ENCODE assay signal across 34 cellular contexts in the genomic region with DNA sequence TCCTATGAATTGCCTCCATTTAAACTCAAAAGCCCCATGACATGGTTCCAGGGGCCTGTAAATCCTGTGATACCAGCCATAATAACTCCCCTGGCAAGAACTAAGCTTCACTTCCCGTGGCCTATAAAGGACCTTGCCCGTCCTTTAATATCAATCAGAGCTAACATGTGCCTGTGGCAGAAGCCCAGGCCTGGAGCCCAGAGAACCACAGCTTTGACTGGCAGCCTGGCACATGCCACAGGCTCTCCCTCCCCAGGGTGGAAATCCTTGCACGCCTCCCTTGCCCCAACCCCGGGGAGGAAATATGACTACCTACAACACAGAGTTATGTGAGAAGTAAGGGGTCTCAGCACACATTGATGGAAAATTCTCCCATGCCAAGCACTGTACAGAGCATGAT.
"Had no signal": no experiment of that assay in that cellular context is flagged by ENCODE, and none has a peak within 500 bp of the region (broad histone marks: within the 10 kb centered on the region; RNA-seq: fewer than 3 reads in every experiment).

No MANE protein-coding gene starts in this region.

- H3K36me3 ChIP-seq: ascending aorta, cardiac muscle cell had no signal

- H3K36me3 Mint-ChIP-seq: activated CD4-positive, alpha-beta memory T cell treated with anti-CD3 and anti-CD28 coated beads for 36 hours; activated naive CD4-positive, alpha-beta T cell treated with anti-CD3 and anti-CD28 coated beads, Interleukin-2, amount 10 ng/mL, durations not matched to agents 7 days and 5 days; activated naive CD8-positive, alpha-beta T cell treated with anti-CD3 and anti-CD28 coated beads, Interleukin-2, amount 10 ng/mL, durations not matched to agents 7 days and 5 days; brain had no signal

- DNase-seq: activated B cell treated with CpG ODN at 0.5 μM for 24 hours; activated CD4-positive, alpha-beta memory T cell treated with anti-CD3 and anti-CD28 coated beads for 36 hours; activated CD4-positive, alpha-beta T cell treated with anti-CD3 and anti-CD28 coated beads for 4 hours; activated CD4-positive, alpha-beta T cell treated with anti-CD3 and anti-CD28 coated beads, Interleukin-2, amount 10 ng/mL, durations not matched to agents 24 days and 14 days; activated CD4-positive, alpha-beta T cell treated with anti-CD3 and anti-CD28 coated beads, Interleukin-2, amount 50 U/mL, for 1 hour; activated CD4-positive, alpha-beta T cell treated with anti-CD3 and anti-CD28 coated beads, Interleukin-2, amount 50 U/mL, for 4 hours; activated CD4-positive, CD25-positive, alpha-beta regulatory T cell treated with anti-CD3 and anti-CD28 coated beads, Interleukin-2, amount 50 U/mL, for 72 hours; activated CD8-positive, alpha-beta memory T cell treated with anti-CD3 and anti-CD28 coated beads, Interleukin-2, amount 50 U/mL, for 4 hours; activated CD8-positive, alpha-beta T cell treated with anti-CD3 and anti-CD28 coated beads for 36 hours; activated effector memory CD4-positive, alpha-beta T cell treated with Interleukin-2 at 50 U/mL for 16 hours; activated gamma-delta T cell; activated naive CD4-positive, alpha-beta T cell treated with anti-CD3 and anti-CD28 coated beads, Interleukin-2, amount 10 ng/mL, durations not matched to agents 7 days and 5 days; activated naive CD4-positive, alpha-beta T cell treated with Interleukin-2 at 50 U/mL for 16 hours; activated naive CD8-positive, alpha-beta T cell treated with anti-CD3 and anti-CD28 coated beads, Interleukin-2, amount 10 ng/mL, durations not matched to agents 7 days and 5 days; activated naive CD8-positive, alpha-beta T cell treated with anti-CD3 and anti-CD28 coated beads, Interleukin-2, amount 50 U/mL, for 24 hours; activated T-cell treated with anti-CD3 and anti-CD28 coated beads for 4 hours; activated T-cell treated with anti-CD3 and anti-CD28 coated beads, Interleukin-2, amount 50 U/mL, for 1 hour; activated T-cell treated with anti-CD3 and anti-CD28 coated beads, Interleukin-2, amount 50 U/mL, for 4 hours; activated T-cell treated with anti-CD3 and anti-CD28 coated beads, Interleukin-2, amount 50 U/mL, for 72 hours; amygdala; anterior cingulate cortex; central memory CD4-positive, alpha-beta T cell; T-cell; T-helper 17 cell; T-helper 9 cell had no signal

- H3K27me3 ChIP-seq: ascending aorta, cardiac muscle cell had no signal

- H3K4me1 ChIP-seq: ascending aorta had no signal

- H3K4me3 ChIP-seq: ascending aorta, cardiac muscle cell had no signal

- ATAC-seq: activated CD8-positive, alpha-beta T cell treated with anti-CD3 and anti-CD28 coated beads for 36 hours; activated naive CD8-positive, alpha-beta T cell treated with anti-CD3 and anti-CD28 coated beads, Interleukin-2, amount 50 U/mL, for 24 hours; activated T-cell treated with anti-CD3 and anti-CD28 coated beads, Interleukin-2, amount 50 U/mL, for 4 hours; activated T-cell treated with anti-CD3 and anti-CD28 coated beads, Interleukin-2, amount 50 U/mL, for 72 hours; T-cell; T-helper 17 cell had no signal

- H3K27ac Mint-ChIP-seq: activated B cell treated with CpG ODN at 0.5 μM for 24 hours; activated CD4-positive, alpha-beta memory T cell treated with anti-CD3 and anti-CD28 coated beads for 36 hours; activated CD4-positive, alpha-beta T cell treated with anti-CD3 and anti-CD28 coated beads, Interleukin-2, amount 10 ng/mL, durations not matched to agents 24 days and 14 days; activated CD8-positive, alpha-beta T cell treated with anti-CD3 and anti-CD28 coated beads for 36 hours; activated naive CD4-positive, alpha-beta T cell treated with anti-CD3 and anti-CD28 coated beads, Interleukin-2, amount 10 ng/mL, durations not matched to agents 7 days and 5 days; activated naive CD4-positive, alpha-beta T cell treated with anti-CD3 and anti-CD28 coated beads, Interleukin-2, amount 50 U/mL, for 24 hours; activated naive CD8-positive, alpha-beta T cell; activated naive CD8-positive, alpha-beta T cell treated with anti-CD3 and anti-CD28 coated beads, Interleukin-2, amount 10 ng/mL, durations not matched to agents 7 days and 5 days; activated naive CD8-positive, alpha-beta T cell treated with anti-CD3 and anti-CD28 coated beads, Interleukin-2, amount 50 U/mL, for 24 hours; activated T-cell treated with anti-CD3 and anti-CD28 coated beads, Interleukin-2, amount 50 U/mL, for 72 hours; activated T-helper 1 cell treated with anti-CD3 and anti-CD28 coated beads, Interleukin-12 subunit alpha, Interleukin-12 subunit beta, Interleukin-2, Interleukin-4 antibody, amounts not matched to agents 30 ng/mL and 10 ng/mL and 1 ng/mL, durations not matched to agents 14 hours and 24 hours and 36 hours; activated T-helper 2 cell treated with anti-CD3 and anti-CD28 coated beads, Interferon-gamma antibody, Interleukin-2, Interleukin-4, amounts not matched to agents 10 μg/mL and 5 μg/mL and 100 μg/mL, durations not matched to agents 14 hours and 24 hours and 36 hours; brain; T-cell; T-helper 17 cell; T-helper 2 cell treated with Interferon-gamma antibody and Interleukin-4, amounts not matched to agents 5 μg/mL and 100 μg/mL, for 36 hours had no signal

- H3K27me3 Mint-ChIP-seq: activated B cell treated with CpG ODN at 0.5 μM for 24 hours; activated CD4-positive, alpha-beta memory T cell treated with anti-CD3 and anti-CD28 coated beads for 36 hours; activated CD4-positive, alpha-beta T cell treated with anti-CD3 and anti-CD28 coated beads, Interleukin-2, amount 10 ng/mL, durations not matched to agents 24 days and 14 days; activated CD8-positive, alpha-beta T cell treated with anti-CD3 and anti-CD28 coated beads for 36 hours; activated naive CD4-positive, alpha-beta T cell treated with anti-CD3 and anti-CD28 coated beads, Interleukin-2, amount 10 ng/mL, durations not matched to agents 7 days and 5 days; activated naive CD4-positive, alpha-beta T cell treated with anti-CD3 and anti-CD28 coated beads, Interleukin-2, amount 50 U/mL, for 24 hours; activated naive CD8-positive, alpha-beta T cell; activated naive CD8-positive, alpha-beta T cell treated with anti-CD3 and anti-CD28 coated beads, Interleukin-2, amount 10 ng/mL, durations not matched to agents 7 days and 5 days; activated naive CD8-positive, alpha-beta T cell treated with anti-CD3 and anti-CD28 coated beads, Interleukin-2, amount 50 U/mL, for 24 hours; brain; T-cell; T-helper 17 cell had no signal

- H3K9me3 ChIP-seq: ascending aorta had no signal

- H3K4me1 Mint-ChIP-seq: activated B cell treated with CpG ODN at 0.5 μM for 24 hours; activated CD4-positive, alpha-beta T cell treated with anti-CD3 and anti-CD28 coated beads, Interleukin-2, amount 10 ng/mL, durations not matched to agents 24 days and 14 days; activated naive CD4-positive, alpha-beta T cell treated with anti-CD3 and anti-CD28 coated beads, Interleukin-2, amount 10 ng/mL, durations not matched to agents 7 days and 5 days; activated naive CD4-positive, alpha-beta T cell treated with anti-CD3 and anti-CD28 coated beads, Interleukin-2, amount 50 U/mL, for 24 hours; activated naive CD8-positive, alpha-beta T cell treated with anti-CD3 and anti-CD28 coated beads, Interleukin-2, amount 10 ng/mL, durations not matched to agents 7 days and 5 days; activated naive CD8-positive, alpha-beta T cell treated with anti-CD3 and anti-CD28 coated beads, Interleukin-2, amount 50 U/mL, for 24 hours; brain; T-cell; T-helper 17 cell had no signal

- H3K4me3 Mint-ChIP-seq: activated B cell treated with CpG ODN at 0.5 μM for 24 hours; activated CD4-positive, alpha-beta memory T cell treated with anti-CD3 and anti-CD28 coated beads for 36 hours; activated CD4-positive, alpha-beta T cell treated with anti-CD3 and anti-CD28 coated beads, Interleukin-2, amount 10 ng/mL, durations not matched to agents 24 days and 14 days; activated CD8-positive, alpha-beta T cell treated with anti-CD3 and anti-CD28 coated beads for 36 hours; activated naive CD4-positive, alpha-beta T cell treated with anti-CD3 and anti-CD28 coated beads, Interleukin-2, amount 10 ng/mL, durations not matched to agents 7 days and 5 days; activated naive CD4-positive, alpha-beta T cell treated with anti-CD3 and anti-CD28 coated beads, Interleukin-2, amount 50 U/mL, for 24 hours; activated naive CD8-positive, alpha-beta T cell; activated naive CD8-positive, alpha-beta T cell treated with anti-CD3 and anti-CD28 coated beads, Interleukin-2, amount 10 ng/mL, durations not matched to agents 7 days and 5 days; activated naive CD8-positive, alpha-beta T cell treated with anti-CD3 and anti-CD28 coated beads, Interleukin-2, amount 50 U/mL, for 24 hours; activated T-cell treated with anti-CD3 and anti-CD28 coated beads, Interleukin-2, amount 50 U/mL, for 4 hours; activated T-cell treated with anti-CD3 and anti-CD28 coated beads, Interleukin-2, amount 50 U/mL, for 72 hours; activated T-helper 1 cell treated with anti-CD3 and anti-CD28 coated beads, Interleukin-12 subunit alpha, Interleukin-12 subunit beta, Interleukin-2, Interleukin-4 antibody, amounts not matched to agents 30 ng/mL and 10 ng/mL and 1 ng/mL, durations not matched to agents 14 hours and 24 hours and 36 hours; brain; T-cell; T-helper 17 cell; T-helper 2 cell treated with Interferon-gamma antibody and Interleukin-4, amounts not matched to agents 5 μg/mL and 100 μg/mL, for 36 hours had no signal

- H3K9me3 Mint-ChIP-seq: activated CD4-positive, alpha-beta memory T cell treated with anti-CD3 and anti-CD28 coated beads for 36 hours; activated CD4-positive, alpha-beta T cell treated with anti-CD3 and anti-CD28 coated beads, Interleukin-2, amount 10 ng/mL, durations not matched to agents 24 days and 14 days; activated naive CD4-positive, alpha-beta T cell treated with anti-CD3 and anti-CD28 coated beads, Interleukin-2, amount 10 ng/mL, durations not matched to agents 7 days and 5 days; activated naive CD4-positive, alpha-beta T cell treated with anti-CD3 and anti-CD28 coated beads, Interleukin-2, amount 50 U/mL, for 24 hours; activated T-helper 1 cell treated with anti-CD3 and anti-CD28 coated beads, Interleukin-12 subunit alpha, Interleukin-12 subunit beta, Interleukin-2, Interleukin-4 antibody, amounts not matched to agents 30 ng/mL and 10 ng/mL and 1 ng/mL, durations not matched to agents 14 hours and 24 hours and 36 hours; activated T-helper 2 cell treated with anti-CD3 and anti-CD28 coated beads, Interferon-gamma antibody, Interleukin-2, Interleukin-4, amounts not matched to agents 10 μg/mL and 5 μg/mL and 100 μg/mL, durations not matched to agents 14 hours and 24 hours and 36 hours; T-cell had no signal

- H3K27ac ChIP-seq: ascending aorta, cardiac muscle cell, VCaP had no signal
